3 cellular contexts compared by ENCODE assay signal in the genomic region with DNA sequence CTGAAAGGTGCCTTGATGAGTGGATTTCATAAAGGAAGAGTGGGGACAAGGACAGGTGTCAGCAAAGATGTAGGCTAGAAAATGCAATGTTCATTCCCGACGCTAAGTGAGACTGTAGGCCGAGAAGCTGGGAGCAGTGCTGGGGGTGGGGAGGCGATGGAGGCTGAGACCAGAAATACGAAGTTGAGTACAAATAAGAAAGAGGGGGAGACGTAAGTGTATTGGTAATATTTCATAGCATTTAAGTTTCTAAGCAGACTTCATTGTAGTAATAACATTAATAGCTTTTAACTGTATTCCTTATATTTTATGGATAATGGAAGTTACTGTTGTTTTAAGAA.
"Had no signal": no experiment of that assay in that cellular context is flagged by ENCODE, and none has a peak within 500 bp of the region (broad histone marks: within the 10 kb centered on the region; RNA-seq: fewer than 3 reads in every experiment).

No MANE protein-coding gene starts in this region.

- DNase-seq: GDM1, GF-D8 had no signal

- ATAC-seq: GM12878 had no signal

- H3K4me3 ChIP-seq: GM12878 had no signal
